In the genomic region with DNA sequence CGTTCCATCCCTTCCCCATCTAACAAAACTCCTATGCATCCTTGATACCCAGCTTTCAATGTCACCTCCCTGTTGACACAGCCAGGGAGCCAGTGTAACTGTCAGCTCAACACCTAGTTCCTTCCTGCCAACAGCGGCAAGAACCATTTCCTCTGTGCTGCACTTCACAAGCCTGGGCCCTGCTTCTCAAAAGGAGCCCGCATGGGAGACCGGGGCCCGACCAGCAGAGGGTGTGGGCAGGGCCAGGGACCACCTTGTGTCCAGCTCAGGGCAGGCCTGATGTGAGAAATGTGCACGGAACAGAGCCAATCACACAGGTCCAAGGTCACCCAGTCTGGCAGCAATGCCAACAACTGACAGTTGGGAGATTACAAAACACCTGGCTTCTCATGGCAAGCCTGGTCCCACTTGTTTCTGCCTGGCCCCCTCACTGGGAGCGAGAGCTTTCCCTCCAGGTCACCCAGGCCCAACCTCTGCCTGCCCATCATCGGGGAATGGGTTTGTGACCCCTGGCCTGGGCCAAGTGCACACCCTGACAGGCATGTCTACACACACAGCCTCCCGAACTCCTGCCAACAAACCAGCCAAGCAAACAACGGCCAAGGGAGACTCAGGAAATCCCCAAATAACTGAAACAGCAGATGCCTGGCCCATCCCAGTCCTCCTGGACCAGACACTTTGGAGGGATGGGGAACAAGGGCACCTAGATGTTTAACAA, we compare ENCODE assay signal across 9 cellular contexts. TPM values are rescaled to one million over a fixed set of nuclear protein-coding genes. Genes with fewer than 3 reads are reported as not detected.
DNase-seq lines count a peak whose midpoint lies in the region; ATAC-seq and TF ChIP-seq lines count a peak whose summit lies in the region.
"Had no signal": no experiment of that assay in that cellular context is flagged by ENCODE, and none has a peak within 500 bp of the region (broad histone marks: within the 10 kb centered on the region; RNA-seq: fewer than 3 reads in every experiment).

No MANE protein-coding gene starts in this region.

- no peak overlapping the region for H2BK15ac ChIP-seq in mesenchymal stem cell (ENCODE audit: low read depth, poor library complexity, severe bottlenecking)

- H2BK5ac ChIP-seq in mesenchymal stem cell (ENCODE audit: low read depth, low read length, poor library complexity, severe bottlenecking) = no peak overlapping the region

- H3K14ac ChIP-seq in mesenchymal stem cell (ENCODE audit: low read length in 2 of 2) = no peak overlapping the region

- peaks cover 17% of the 10 kb centered on the region for H3K79me1 ChIP-seq in mesenchymal stem cell (replicated peaks; ENCODE audit: low read length, poor library complexity, severe bottlenecking)

- no peak for ATAC-seq in body of pancreas
- no peak for ATAC-seq in upper lobe of left lung (ENCODE audit: low FRiP score in 2 of 2)
- ATAC-seq: left colon had no signal

- H3K4me3 ChIP-seq in OCI-LY3 (ENCODE audit: low read length) = peak overlapping the region; percentile 94
- H3K4me3 ChIP-seq in body of pancreas = no peak overlapping the region
- peak overlapping the region in 1 of 2 experiments; percentile 97 for H3K4me3 ChIP-seq in mesenchymal stem cell (ENCODE audit: insufficient read depth in 1 of 2, low read depth in 1 of 2, low read length in 2 of 2)
- H3K4me3 ChIP-seq in upper lobe of left lung = peak overlapping the region in 2 of 4 donors; percentile 85 to 86

- intact Hi-C loops in body of pancreas (cut with DNase I) = no loop called here

- DNase-seq in body of pancreas = peak; percentile 72 to 83 (median 79)
- DNase-seq in mesenchymal stem cell = no peak
- peak in 1 of 2 donors; percentile 50 for DNase-seq in upper lobe of left lung
- DNase-seq in HT-29 (ENCODE audit: low spot score) = no peak
- no peak for DNase-seq in NCI-H187 treated with DMSO at 0.1 percent for 48 hours (lab: John Stamatoyannopoulos, UW)
- DNase-seq in SW 1271 (lab: John Stamatoyannopoulos, UW) = no peak

- H4K20me1 ChIP-seq in OCI-LY3 (ENCODE audit: insufficient read depth, low read length) = peaks cover 37% of the 10 kb centered on the region

- H3K18ac ChIP-seq in mesenchymal stem cell (ENCODE audit: low read depth in 1 of 2, low read length in 2 of 2) = no peak overlapping the region

- no peak for TF ChIP-seq POLR2A in body of pancreas (IDR thresholded peaks at IDR 0.05)
- no peak for TF ChIP-seq POLR2A in upper lobe of left lung (IDR thresholded peaks at IDR 0.05)

- no peaks in the 10 kb centered on the region for H3K27me3 ChIP-seq in OCI-LY3 (ENCODE audit: low read depth, low read length)
- no peaks in the 10 kb centered on the region for H3K27me3 ChIP-seq in body of pancreas
- no peaks in the 10 kb centered on the region for H3K27me3 ChIP-seq in mesenchymal stem cell (ENCODE audit: control insufficient read depth in 1 of 2, insufficient read depth in 1 of 2, low read length in 2 of 2)
- H3K27me3 ChIP-seq in upper lobe of left lung = no peaks in the 10 kb centered on the region

- H3K27ac ChIP-seq in OCI-LY3 (ENCODE audit: low read length) (peak overlapping the region; percentile 79), body of pancreas (peak overlapping the region; percentile 83 to 98 (median 90)), mesenchymal stem cell (ENCODE audit: low read length, poor library complexity, severe bottlenecking) (peak overlapping the region; percentile 49), upper lobe of left lung (peak overlapping the region; percentile 95 to 99 (median 98))

- no peak overlapping the region for H3K4ac ChIP-seq in mesenchymal stem cell (ENCODE audit: low read depth in 1 of 2, low read length in 2 of 2)

- H2AK5ac ChIP-seq in mesenchymal stem cell (ENCODE audit: low read length, severe bottlenecking) = peak overlapping the region; percentile 34

- no peak overlapping the region for H3K23ac ChIP-seq in mesenchymal stem cell (ENCODE audit: low read length in 2 of 2)

- H3K4me1 ChIP-seq in OCI-LY3 (ENCODE audit: low read length) (peaks cover 31% of the 10 kb centered on the region), body of pancreas (peaks cover 55% of the 10 kb centered on the region), mesenchymal stem cell (ENCODE audit: control insufficient read depth, insufficient read depth, low read depth, low read length) (peaks cover 52% of the 10 kb centered on the region), upper lobe of left lung (peaks cover 54 to 79% (median 73%) of the 10 kb centered on the region in 4 donors)

- H2AFZ ChIP-seq in OCI-LY3 (ENCODE audit: low read depth, low read length) = no peak overlapping the region
- H2AFZ ChIP-seq in mesenchymal stem cell (ENCODE audit: low read depth, low read length) = no peak overlapping the region

- H4K8ac ChIP-seq in mesenchymal stem cell (ENCODE audit: low read length) = no peak overlapping the region

- H3K9me3 ChIP-seq in OCI-LY3 (ENCODE audit: insufficient read depth, low read length) (no peaks in the 10 kb centered on the region), body of pancreas (no peaks in the 10 kb centered on the region), mesenchymal stem cell (ENCODE audit: control insufficient read depth, low read length) (no peaks in the 10 kb centered on the region), upper lobe of left lung (no peaks in the 10 kb centered on the region)

- no peak for TF ChIP-seq EP300 in upper lobe of left lung (IDR thresholded peaks at IDR 0.05)

- 4% methylated on average over 4 to 10 of the region's 10 CpGs for WGBS in body of pancreas, 2 donors
- WGBS in mesenchymal stem cell = 80% methylated on average over 10 of the region's 10 CpGs
- WGBS in upper lobe of left lung, 2 donors = 10 to 13% methylated on average over 7 to 10 of the region's 10 CpGs

- H4K91ac ChIP-seq in mesenchymal stem cell (ENCODE audit: low read length) = peak overlapping the region; percentile 2

- peak; percentile 19 for TF ChIP-seq CTCF in GM12873 (IDR thresholded peaks at IDR 0.05; ENCODE audit: insufficient read depth, low read depth, low read length, missing control alignments)
- TF ChIP-seq CTCF in OCI-LY3 (IDR thresholded peaks at IDR 0.05; ENCODE audit: low read depth, low read length) = no peak
- TF ChIP-seq CTCF in body of pancreas (IDR thresholded peaks at IDR 0.05) = peak in 1 of 7 experiments; percentile 8
- TF ChIP-seq CTCF in upper lobe of left lung (IDR thresholded peaks at IDR 0.05) = no peak

- no peak overlapping the region for H2BK120ac ChIP-seq in mesenchymal stem cell (ENCODE audit: low read depth, low read length)

- no peak overlapping the region for H2BK12ac ChIP-seq in mesenchymal stem cell (ENCODE audit: low read length in 2 of 2)

- H3K36me3 ChIP-seq in OCI-LY3 (replicated peaks; ENCODE audit: low read depth, low read length) = peaks cover 34% of the 10 kb centered on the region
- H3K36me3 ChIP-seq in body of pancreas (replicated peaks in 1 of 2; ENCODE audit: insufficient read depth in 1 of 2, low read depth in 2 of 2) = peaks cover 8 to 22% of the 10 kb centered on the region in 2 donors
- peaks cover 23 to 48% of the 10 kb centered on the region in 2 experiments for H3K36me3 ChIP-seq in mesenchymal stem cell (ENCODE audit: control insufficient read depth in 1 of 2, insufficient read depth in 2 of 2, low read depth in 1 of 2, low read length in 2 of 2)
- H3K36me3 ChIP-seq in upper lobe of left lung = peaks cover 0 to 31% (median 29%) of the 10 kb centered on the region in 4 donors

- H3K4me2 ChIP-seq in OCI-LY3 (ENCODE audit: low read length) (peak overlapping the region; percentile 90), mesenchymal stem cell (ENCODE audit: low read length, poor library complexity, severe bottlenecking) (peak overlapping the region; percentile 15)

- no peak overlapping the region for H3K9ac ChIP-seq in OCI-LY3 (ENCODE audit: low read length)
- H3K9ac ChIP-seq in mesenchymal stem cell (ENCODE audit: low read length) = peak overlapping the region; percentile 23

- H3K79me2 ChIP-seq in OCI-LY3 (ENCODE audit: low read length) = peaks cover 55% of the 10 kb centered on the region

RNA-seq across cellular contexts. Expression of a gene that starts 3.1 kb away (rescaled TPM):
- total RNA-seq in body of pancreas (10 to 100 TPM; 10.9 to 38.6 TPM), upper lobe of left lung (10 to 100 TPM; 13.4 to 76.5 (median 51.7) TPM)
- 19.2 TPM for polyA plus RNA-seq in mesenchymal stem cell (2013, experiment 1 of 2)
- 17.6 TPM for polyA plus RNA-seq in mesenchymal stem cell (2013, experiment 2 of 2)
- 42.3 and 55.0 TPM in 2 replicates for total RNA-seq in HT-29 (2014; rRNA removed; shearing (Covaris generic))

RNA-seq across cellular contexts. Expression of a gene that starts 15.1 kb away (rescaled TPM):
- 1 to 10 TPM in 1 of 2 donors, not detected in 1; 1.3 TPM for total RNA-seq in body of pancreas
- polyA plus RNA-seq in mesenchymal stem cell (2013, experiment 1 of 2) = 0.01 TPM
- polyA plus RNA-seq in mesenchymal stem cell (2013, experiment 2 of 2) = not detected
- total RNA-seq in upper lobe of left lung = under 1 TPM in 2 of 6 donors, not detected in 4; 0.30 to 0.34 TPM
- 0.16 and 0.20 TPM in 2 replicates for total RNA-seq in HT-29 (2014; rRNA removed; shearing (Covaris generic))

Comparison
In these comparisons a context has a peak if more than half of its experiments do, and no peak if none do; other contexts are left out.
1. DNase-seq: peak in body of pancreas (4 of 4); none in mesenchymal stem cell (single experiment), HT-29 (single experiment), NCI-H187 treated with DMSO at 0.1 percent for 48 hours (single experiment) and SW 1271 (0 of 2).
2. Peak in every context shown above with its lines, with median percentiles within 50 percentile points of each other: H3K27ac ChIP-seq.